ENCODE assay signal across 8 cellular contexts in genomic region chr3:123976181-123976898, GRCh38. TPM values are rescaled to one million over a fixed set of nuclear protein-coding genes. Genes with fewer than 3 reads are reported as not detected.
"Had no signal": no experiment of that assay in that cellular context is flagged by ENCODE, and none has a peak within 500 bp of the region (broad histone marks: within the 10 kb centered on the region; RNA-seq: fewer than 3 reads in every experiment).

No MANE protein-coding gene starts in this region.

RNA-seq across cellular contexts. Expression of gene ROPN1, which starts 15.6 kb away (rescaled TPM):
- total RNA-seq: activated CD4-positive, alpha-beta T cell treated with anti-CD3 and anti-CD28 coated beads, Interleukin-2, amount 10 ng/mL, durations not matched to agents 24 days and 14 days; activated CD8-positive, alpha-beta T cell treated with anti-CD3 and anti-CD28 coated beads, Interleukin-2, amount 10 ng/mL, durations not matched to agents 7 days and 5 days; cerebellum; frontal cortex; lower lobe of right lung; tibial nerve; uterus had no signal
- polyA plus RNA-seq: immature natural killer cell had no signal
